24 cellular contexts compared by ENCODE assay signal in genomic region chr20:58225490-58226200, GRCh38. TPM values are rescaled to one million over a fixed set of nuclear protein-coding genes. Genes with fewer than 3 reads are reported as not detected.
A peak's percentile ranks its signal among the peaks of the same experiment; 100 is the strongest.
DNase-seq lines count a peak whose midpoint lies in the region; ATAC-seq and TF ChIP-seq lines count a peak whose summit lies in the region.
"Had no signal": no experiment of that assay in that cellular context is flagged by ENCODE, and none has a peak within 500 bp of the region (broad histone marks: within the 10 kb centered on the region; RNA-seq: fewer than 3 reads in every experiment).

No MANE protein-coding gene starts in this region.

- ATAC-seq in activated CD4-positive, CD25-positive, alpha-beta regulatory T cell treated with anti-CD3 and anti-CD28 coated beads, Interleukin-2, amount 50 U/mL, for 24 hours: no peak
- ATAC-seq in RWPE2 (ENCODE audit: low read depth): no peak
- ATAC-seq in HG02623 (IDR thresholded peaks at IDR 0.05; ENCODE audit: unreplicated experiment): no peak

- H3K9me3 ChIP-seq in RWPE2 (ENCODE audit: severe bottlenecking): no peaks in the 10 kb centered on the region

- H3K36me3 ChIP-seq in RWPE2 (ENCODE audit: low read depth): no peaks in the 10 kb centered on the region

- peak; percentile 13 for DNase-seq in activated CD4-positive, CD25-positive, alpha-beta regulatory T cell treated with anti-CD3 and anti-CD28 coated beads, Interleukin-2, amount 50 U/mL, for 72 hours
- DNase-seq in RWPE2 (ENCODE audit: low spot score): peak; percentile 67
- DNase-seq in mesenteric fat pad (ENCODE audit: low spot score): peak; percentile 41
- DNase-seq in RPMI8226: no peak
- no peak for DNase-seq in dermis blood vessel endothelial cell
- DNase-seq: Calu3; CD8-positive, alpha-beta memory T cell; DMS153; Karpas-422; MV-4-11; NCI-H1105 treated with DMSO at 0.1 percent for 48 hours; NCI-H2029 treated with DMSO at 0.1 percent for 48 hours; NCI-H226; NCI-H524; NCI-H774; OCI-M1; SHP77 had no signal

- no peak for TF ChIP-seq CTCF in RWPE2 (IDR thresholded peaks at IDR 0.05; ENCODE audit: poor library complexity, severe bottlenecking)

- no peaks in the 10 kb centered on the region for H3K4me1 ChIP-seq in RWPE2 (ENCODE audit: insufficient read depth, poor library complexity, severe bottlenecking)

- H3K27me3 ChIP-seq in RWPE2 (ENCODE audit: insufficient read depth, poor library complexity, severe bottlenecking): peaks cover 70% of the 10 kb centered on the region

- H3K4me3 ChIP-seq in RWPE2 (ENCODE audit: severe bottlenecking): no peak overlapping the region

- H3K27ac ChIP-seq in RWPE2 (ENCODE audit: poor library complexity, severe bottlenecking): no peak overlapping the region
- H3K27ac ChIP-seq: C4-2B had no signal

RNA-seq across cellular contexts. Expression of gene ANKRD60, which starts 2.8 kb away (rescaled TPM):
- not detected for total RNA-seq in mesenteric fat pad
- total RNA-seq in dermis blood vessel endothelial cell: 0.09 TPM in 1 of 2 replicates, not detected in the other
- total RNA-seq: A172; Calu3; CD8-positive, alpha-beta memory T cell; G401; H1; M059J had no signal

Comparison
In these comparisons a context has a peak if more than half of its experiments do, and no peak if none do; other contexts are left out.
1. DNase-seq: peak in activated CD4-positive, CD25-positive, alpha-beta regulatory T cell treated with anti-CD3 and anti-CD28 coated beads, Interleukin-2, amount 50 U/mL, for 72 hours (single experiment), RWPE2 (single experiment) and mesenteric fat pad (single experiment); none in RPMI8226 (single experiment) and dermis blood vessel endothelial cell (single experiment).